Comparison of ENCODE assay signal across 1 cellular context in the genomic region with DNA sequence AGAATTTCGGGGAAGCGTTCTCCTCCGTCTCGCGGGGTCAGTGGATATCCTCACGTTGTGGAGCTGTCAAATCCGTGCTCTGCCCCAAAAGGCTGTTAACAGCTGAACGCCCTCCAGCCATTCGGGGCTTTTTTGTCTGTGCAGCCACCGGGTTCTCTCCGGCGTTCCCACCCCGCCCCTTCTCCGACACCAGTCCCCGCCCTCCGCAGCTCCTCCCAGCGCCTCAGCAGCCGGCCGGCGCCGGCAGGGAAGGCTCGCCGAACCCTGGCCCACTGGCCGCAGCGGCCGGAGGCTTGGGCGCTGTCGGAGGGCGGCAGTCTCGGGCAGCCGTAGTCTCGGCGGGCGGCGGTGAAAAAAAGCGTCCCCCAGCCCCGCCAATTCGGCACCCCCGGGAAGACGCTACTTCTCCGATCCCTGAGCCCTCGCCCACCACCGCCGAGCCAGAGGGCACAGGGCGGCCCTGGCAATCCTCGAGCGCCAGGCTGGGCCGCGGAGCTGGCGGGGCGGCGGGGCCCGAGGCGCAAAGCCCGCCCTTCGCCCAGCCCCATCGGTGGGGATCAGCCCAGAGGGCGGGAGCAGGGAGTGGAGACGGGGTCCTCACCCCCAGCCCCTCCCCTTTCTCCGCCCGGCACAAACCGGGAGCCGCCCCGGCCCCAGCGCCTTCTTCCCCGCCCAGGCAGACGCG.
A peak's percentile ranks its signal among the peaks of the same experiment; 100 is the strongest.
TF ChIP-seq lines count a peak whose summit lies in the region.

A gene (minus strand): TSS at position 496 of the 685 bp plus-strand sequence. CDS start 773 bp downstream, outside the sequence.

TF ChIP-seq in HepG2, 621 proteins besides CTCF, POLR2A, EP300 and RAD21 (continued from another document and continues in another):
- TF ChIP-seq, protein P1, sequence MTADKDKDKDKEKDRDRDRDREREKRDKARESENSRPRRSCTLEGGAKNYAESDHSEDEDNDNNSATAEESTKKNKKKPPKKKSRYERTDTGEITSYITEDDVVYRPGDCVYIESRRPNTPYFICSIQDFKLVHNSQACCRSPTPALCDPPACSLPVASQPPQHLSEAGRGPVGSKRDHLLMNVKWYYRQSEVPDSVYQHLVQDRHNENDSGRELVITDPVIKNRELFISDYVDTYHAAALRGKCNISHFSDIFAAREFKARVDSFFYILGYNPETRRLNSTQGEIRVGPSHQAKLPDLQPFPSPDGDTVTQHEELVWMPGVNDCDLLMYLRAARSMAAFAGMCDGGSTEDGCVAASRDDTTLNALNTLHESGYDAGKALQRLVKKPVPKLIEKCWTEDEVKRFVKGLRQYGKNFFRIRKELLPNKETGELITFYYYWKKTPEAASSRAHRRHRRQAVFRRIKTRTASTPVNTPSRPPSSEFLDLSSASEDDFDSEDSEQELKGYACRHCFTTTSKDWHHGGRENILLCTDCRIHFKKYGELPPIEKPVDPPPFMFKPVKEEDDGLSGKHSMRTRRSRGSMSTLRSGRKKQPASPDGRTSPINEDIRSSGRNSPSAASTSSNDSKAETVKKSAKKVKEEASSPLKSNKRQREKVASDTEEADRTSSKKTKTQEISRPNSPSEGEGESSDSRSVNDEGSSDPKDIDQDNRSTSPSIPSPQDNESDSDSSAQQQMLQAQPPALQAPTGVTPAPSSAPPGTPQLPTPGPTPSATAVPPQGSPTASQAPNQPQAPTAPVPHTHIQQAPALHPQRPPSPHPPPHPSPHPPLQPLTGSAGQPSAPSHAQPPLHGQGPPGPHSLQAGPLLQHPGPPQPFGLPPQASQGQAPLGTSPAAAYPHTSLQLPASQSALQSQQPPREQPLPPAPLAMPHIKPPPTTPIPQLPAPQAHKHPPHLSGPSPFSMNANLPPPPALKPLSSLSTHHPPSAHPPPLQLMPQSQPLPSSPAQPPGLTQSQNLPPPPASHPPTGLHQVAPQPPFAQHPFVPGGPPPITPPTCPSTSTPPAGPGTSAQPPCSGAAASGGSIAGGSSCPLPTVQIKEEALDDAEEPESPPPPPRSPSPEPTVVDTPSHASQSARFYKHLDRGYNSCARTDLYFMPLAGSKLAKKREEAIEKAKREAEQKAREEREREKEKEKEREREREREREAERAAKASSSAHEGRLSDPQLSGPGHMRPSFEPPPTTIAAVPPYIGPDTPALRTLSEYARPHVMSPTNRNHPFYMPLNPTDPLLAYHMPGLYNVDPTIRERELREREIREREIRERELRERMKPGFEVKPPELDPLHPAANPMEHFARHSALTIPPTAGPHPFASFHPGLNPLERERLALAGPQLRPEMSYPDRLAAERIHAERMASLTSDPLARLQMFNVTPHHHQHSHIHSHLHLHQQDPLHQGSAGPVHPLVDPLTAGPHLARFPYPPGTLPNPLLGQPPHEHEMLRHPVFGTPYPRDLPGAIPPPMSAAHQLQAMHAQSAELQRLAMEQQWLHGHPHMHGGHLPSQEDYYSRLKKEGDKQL (CRISPR knock-in tag; IDR thresholded peaks at IDR 0.05; ENCODE audit: low read depth) = peak; percentile 1; the same call in 1 of the 2 replicates
- TF ChIP-seq, protein P2, sequence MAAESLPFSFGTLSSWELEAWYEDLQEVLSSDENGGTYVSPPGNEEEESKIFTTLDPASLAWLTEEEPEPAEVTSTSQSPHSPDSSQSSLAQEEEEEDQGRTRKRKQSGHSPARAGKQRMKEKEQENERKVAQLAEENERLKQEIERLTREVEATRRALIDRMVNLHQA (CRISPR knock-in tag; IDR thresholded peaks at IDR 0.05) = no peak
- TF ChIP-seq ZNF607 (CRISPR knock-in tag; IDR thresholded peaks at IDR 0.05; ENCODE audit: borderline replicate concordance) (peak; percentile 97), ZNF766 (CRISPR knock-in tag; IDR thresholded peaks at IDR 0.05; ENCODE audit: borderline replicate concordance) (peak; percentile 26; the same call in 1 of the 2 replicates), MAF1 (CRISPR knock-in tag; IDR thresholded peaks at IDR 0.05; ENCODE audit: borderline replicate concordance) (peak; percentile 72; the same call in 1 of the 2 replicates), NFE2 (CRISPR knock-in tag; IDR thresholded peaks at IDR 0.05) (no peak), FOXC1 (CRISPR knock-in tag; IDR thresholded peaks at IDR 0.05; ENCODE audit: borderline replicate concordance) (0 out of 2 replicates have a peak, but pooled peaks have one; percentile 86), KAT8 (CRISPR knock-in tag; IDR thresholded peaks at IDR 0.05) (no peak), ZSCAN21 (CRISPR knock-in tag; IDR thresholded peaks at IDR 0.05; ENCODE audit: borderline replicate concordance) (peak; percentile 93; the same call in 1 of the 2 replicates), ZNF333 (CRISPR knock-in tag; IDR thresholded peaks at IDR 0.05; ENCODE audit: borderline replicate concordance) (no peak), SMARCC2 (IDR thresholded peaks at IDR 0.05) (no peak), ZBTB20 (CRISPR knock-in tag; IDR thresholded peaks at IDR 0.05; ENCODE audit: borderline replicate concordance, low read depth) (no peak; the same call in 1 of the 2 replicates), THAP11 (CRISPR knock-in tag; IDR thresholded peaks at IDR 0.05) (no peak), ATF1 (CRISPR knock-in tag; IDR thresholded peaks at IDR 0.05) (no peak), BRD4 (CRISPR knock-in tag; IDR thresholded peaks at IDR 0.05) (peak; percentile 43; the same call in 1 of the 2 replicates), ZNF335 (CRISPR knock-in tag; IDR thresholded peaks at IDR 0.05) (no peak), RBAK (CRISPR knock-in tag; IDR thresholded peaks at IDR 0.05) (no peak), ZNF776 (CRISPR knock-in tag; IDR thresholded peaks at IDR 0.05) (0 out of 2 replicates have a peak, but pooled peaks have one; percentile 48), ZNF274 (CRISPR knock-in tag; IDR thresholded peaks at IDR 0.05) (no peak), ZNF207 (IDR thresholded peaks at IDR 0.05; ENCODE audit: borderline replicate concordance) (no peak)
- TF ChIP-seq, protein P3, sequence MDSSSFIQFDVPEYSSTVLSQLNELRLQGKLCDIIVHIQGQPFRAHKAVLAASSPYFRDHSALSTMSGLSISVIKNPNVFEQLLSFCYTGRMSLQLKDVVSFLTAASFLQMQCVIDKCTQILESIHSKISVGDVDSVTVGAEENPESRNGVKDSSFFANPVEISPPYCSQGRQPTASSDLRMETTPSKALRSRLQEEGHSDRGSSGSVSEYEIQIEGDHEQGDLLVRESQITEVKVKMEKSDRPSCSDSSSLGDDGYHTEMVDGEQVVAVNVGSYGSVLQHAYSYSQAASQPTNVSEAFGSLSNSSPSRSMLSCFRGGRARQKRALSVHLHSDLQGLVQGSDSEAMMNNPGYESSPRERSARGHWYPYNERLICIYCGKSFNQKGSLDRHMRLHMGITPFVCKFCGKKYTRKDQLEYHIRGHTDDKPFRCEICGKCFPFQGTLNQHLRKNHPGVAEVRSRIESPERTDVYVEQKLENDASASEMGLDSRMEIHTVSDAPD (CRISPR knock-in tag; IDR thresholded peaks at IDR 0.05) = peak; percentile 94
- TF ChIP-seq, protein P4, sequence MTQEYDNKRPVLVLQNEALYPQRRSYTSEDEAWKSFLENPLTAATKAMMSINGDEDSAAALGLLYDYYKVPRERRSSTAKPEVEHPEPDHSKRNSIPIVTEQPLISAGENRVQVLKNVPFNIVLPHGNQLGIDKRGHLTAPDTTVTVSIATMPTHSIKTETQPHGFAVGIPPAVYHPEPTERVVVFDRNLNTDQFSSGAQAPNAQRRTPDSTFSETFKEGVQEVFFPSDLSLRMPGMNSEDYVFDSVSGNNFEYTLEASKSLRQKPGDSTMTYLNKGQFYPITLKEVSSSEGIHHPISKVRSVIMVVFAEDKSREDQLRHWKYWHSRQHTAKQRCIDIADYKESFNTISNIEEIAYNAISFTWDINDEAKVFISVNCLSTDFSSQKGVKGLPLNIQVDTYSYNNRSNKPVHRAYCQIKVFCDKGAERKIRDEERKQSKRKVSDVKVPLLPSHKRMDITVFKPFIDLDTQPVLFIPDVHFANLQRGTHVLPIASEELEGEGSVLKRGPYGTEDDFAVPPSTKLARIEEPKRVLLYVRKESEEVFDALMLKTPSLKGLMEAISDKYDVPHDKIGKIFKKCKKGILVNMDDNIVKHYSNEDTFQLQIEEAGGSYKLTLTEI (CRISPR knock-in tag; conservative IDR thresholded peaks at IDR 0.05) = no peak
- TF ChIP-seq, protein P5, sequence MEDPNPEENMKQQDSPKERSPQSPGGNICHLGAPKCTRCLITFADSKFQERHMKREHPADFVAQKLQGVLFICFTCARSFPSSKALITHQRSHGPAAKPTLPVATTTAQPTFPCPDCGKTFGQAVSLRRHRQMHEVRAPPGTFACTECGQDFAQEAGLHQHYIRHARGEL (CRISPR knock-in tag; IDR thresholded peaks at IDR 0.05) = no peak
- TF ChIP-seq, protein P6, sequence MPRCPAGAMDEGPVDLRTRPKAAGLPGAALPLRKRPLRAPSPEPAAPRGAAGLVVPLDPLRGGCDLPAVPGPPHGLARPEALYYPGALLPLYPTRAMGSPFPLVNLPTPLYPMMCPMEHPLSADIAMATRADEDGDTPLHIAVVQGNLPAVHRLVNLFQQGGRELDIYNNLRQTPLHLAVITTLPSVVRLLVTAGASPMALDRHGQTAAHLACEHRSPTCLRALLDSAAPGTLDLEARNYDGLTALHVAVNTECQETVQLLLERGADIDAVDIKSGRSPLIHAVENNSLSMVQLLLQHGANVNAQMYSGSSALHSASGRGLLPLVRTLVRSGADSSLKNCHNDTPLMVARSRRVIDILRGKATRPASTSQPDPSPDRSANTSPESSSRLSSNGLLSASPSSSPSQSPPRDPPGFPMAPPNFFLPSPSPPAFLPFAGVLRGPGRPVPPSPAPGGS (CRISPR knock-in tag; IDR thresholded peaks at IDR 0.05) = no peak; the same call in 1 of the 2 replicates
- TF ChIP-seq, protein P7, sequence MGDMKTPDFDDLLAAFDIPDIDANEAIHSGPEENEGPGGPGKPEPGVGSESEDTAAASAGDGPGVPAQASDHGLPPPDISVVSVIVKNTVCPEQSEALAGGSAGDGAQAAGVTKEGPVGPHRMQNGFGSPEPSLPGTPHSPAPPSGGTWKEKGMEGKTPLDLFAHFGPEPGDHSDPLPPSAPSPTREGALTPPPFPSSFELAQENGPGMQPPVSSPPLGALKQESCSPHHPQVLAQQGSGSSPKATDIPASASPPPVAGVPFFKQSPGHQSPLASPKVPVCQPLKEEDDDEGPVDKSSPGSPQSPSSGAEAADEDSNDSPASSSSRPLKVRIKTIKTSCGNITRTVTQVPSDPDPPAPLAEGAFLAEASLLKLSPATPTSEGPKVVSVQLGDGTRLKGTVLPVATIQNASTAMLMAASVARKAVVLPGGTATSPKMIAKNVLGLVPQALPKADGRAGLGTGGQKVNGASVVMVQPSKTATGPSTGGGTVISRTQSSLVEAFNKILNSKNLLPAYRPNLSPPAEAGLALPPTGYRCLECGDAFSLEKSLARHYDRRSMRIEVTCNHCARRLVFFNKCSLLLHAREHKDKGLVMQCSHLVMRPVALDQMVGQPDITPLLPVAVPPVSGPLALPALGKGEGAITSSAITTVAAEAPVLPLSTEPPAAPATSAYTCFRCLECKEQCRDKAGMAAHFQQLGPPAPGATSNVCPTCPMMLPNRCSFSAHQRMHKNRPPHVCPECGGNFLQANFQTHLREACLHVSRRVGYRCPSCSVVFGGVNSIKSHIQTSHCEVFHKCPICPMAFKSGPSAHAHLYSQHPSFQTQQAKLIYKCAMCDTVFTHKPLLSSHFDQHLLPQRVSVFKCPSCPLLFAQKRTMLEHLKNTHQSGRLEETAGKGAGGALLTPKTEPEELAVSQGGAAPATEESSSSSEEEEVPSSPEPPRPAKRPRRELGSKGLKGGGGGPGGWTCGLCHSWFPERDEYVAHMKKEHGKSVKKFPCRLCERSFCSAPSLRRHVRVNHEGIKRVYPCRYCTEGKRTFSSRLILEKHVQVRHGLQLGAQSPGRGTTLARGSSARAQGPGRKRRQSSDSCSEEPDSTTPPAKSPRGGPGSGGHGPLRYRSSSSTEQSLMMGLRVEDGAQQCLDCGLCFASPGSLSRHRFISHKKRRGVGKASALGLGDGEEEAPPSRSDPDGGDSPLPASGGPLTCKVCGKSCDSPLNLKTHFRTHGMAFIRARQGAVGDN (CRISPR knock-in tag; IDR thresholded peaks at IDR 0.05) = peak; percentile 92
- TF ChIP-seq, protein P8, sequence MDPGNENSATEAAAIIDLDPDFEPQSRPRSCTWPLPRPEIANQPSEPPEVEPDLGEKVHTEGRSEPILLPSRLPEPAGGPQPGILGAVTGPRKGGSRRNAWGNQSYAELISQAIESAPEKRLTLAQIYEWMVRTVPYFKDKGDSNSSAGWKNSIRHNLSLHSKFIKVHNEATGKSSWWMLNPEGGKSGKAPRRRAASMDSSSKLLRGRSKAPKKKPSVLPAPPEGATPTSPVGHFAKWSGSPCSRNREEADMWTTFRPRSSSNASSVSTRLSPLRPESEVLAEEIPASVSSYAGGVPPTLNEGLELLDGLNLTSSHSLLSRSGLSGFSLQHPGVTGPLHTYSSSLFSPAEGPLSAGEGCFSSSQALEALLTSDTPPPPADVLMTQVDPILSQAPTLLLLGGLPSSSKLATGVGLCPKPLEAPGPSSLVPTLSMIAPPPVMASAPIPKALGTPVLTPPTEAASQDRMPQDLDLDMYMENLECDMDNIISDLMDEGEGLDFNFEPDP (CRISPR knock-in tag; conservative IDR thresholded peaks at IDR 0.05) = no peak
- TF ChIP-seq, protein P9, sequence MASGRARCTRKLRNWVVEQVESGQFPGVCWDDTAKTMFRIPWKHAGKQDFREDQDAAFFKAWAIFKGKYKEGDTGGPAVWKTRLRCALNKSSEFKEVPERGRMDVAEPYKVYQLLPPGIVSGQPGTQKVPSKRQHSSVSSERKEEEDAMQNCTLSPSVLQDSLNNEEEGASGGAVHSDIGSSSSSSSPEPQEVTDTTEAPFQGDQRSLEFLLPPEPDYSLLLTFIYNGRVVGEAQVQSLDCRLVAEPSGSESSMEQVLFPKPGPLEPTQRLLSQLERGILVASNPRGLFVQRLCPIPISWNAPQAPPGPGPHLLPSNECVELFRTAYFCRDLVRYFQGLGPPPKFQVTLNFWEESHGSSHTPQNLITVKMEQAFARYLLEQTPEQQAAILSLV (CRISPR knock-in tag; IDR thresholded peaks at IDR 0.05; ENCODE audit: borderline replicate concordance) = no peak
- TF ChIP-seq, protein P10, sequence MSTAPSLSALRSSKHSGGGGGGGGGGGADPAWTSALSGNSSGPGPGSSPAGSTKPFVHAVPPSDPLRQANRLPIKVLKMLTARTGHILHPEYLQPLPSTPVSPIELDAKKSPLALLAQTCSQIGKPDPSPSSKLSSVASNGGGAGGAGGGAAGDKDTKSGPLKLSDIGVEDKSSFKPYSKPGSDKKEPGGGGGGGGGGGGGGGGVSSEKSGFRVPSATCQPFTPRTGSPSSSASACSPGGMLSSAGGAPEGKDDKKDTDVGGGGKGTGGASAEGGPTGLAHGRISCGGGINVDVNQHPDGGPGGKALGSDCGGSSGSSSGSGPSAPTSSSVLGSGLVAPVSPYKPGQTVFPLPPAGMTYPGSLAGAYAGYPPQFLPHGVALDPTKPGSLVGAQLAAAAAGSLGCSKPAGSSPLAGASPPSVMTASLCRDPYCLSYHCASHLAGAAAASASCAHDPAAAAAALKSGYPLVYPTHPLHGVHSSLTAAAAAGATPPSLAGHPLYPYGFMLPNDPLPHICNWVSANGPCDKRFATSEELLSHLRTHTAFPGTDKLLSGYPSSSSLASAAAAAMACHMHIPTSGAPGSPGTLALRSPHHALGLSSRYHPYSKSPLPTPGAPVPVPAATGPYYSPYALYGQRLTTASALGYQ (CRISPR knock-in tag; IDR thresholded peaks at IDR 0.05) = 0 out of 2 replicates have a peak, but pooled peaks have one; percentile 26
- TF ChIP-seq, protein P11, sequence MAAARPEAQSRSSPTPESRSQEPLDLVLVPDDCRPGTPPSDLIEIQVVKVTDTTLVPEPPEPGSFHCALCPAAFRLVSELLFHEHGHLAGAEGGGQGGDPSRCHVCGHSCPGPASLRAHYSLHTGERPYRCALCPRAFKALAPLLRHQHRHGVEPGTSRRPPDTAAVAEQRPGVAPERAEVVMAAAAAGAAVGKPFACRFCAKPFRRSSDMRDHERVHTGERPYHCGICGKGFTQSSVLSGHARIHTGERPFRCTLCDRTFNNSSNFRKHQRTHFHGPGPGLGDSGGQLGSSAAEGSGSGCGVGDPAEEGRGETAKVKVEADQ (CRISPR knock-in tag; IDR thresholded peaks at IDR 0.05; ENCODE audit: borderline replicate concordance) = no peak
- TF ChIP-seq, protein P12, sequence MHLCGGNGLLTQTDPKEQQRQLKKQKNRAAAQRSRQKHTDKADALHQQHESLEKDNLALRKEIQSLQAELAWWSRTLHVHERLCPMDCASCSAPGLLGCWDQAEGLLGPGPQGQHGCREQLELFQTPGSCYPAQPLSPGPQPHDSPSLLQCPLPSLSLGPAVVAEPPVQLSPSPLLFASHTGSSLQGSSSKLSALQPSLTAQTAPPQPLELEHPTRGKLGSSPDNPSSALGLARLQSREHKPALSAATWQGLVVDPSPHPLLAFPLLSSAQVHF (CRISPR knock-in tag; IDR thresholded peaks at IDR 0.05) = no peak
